Comparison of ENCODE assay signal across 14 cellular contexts in the genomic region with DNA sequence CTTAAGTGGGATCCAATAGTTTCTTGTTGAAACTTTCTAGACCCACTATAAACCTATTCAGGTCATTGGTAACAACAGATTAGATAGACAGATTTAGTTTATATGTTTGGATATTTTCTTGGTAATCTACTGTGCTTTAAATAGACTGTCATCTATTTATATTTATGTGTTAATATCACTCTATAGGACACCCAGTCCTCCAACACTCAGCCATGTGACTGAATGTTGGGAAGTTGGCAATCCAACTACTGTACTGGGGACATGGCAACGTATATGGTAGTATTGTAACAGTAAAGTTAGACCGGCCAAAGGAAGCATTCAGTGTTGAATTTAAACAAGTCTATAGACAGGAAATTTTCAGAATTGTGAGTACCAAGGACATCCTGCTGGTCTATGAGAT. TPM values are rescaled to one million over a fixed set of nuclear protein-coding genes. Genes with fewer than 3 reads are reported as not detected.
DNase-seq lines count a peak whose midpoint lies in the region; ATAC-seq and TF ChIP-seq lines count a peak whose summit lies in the region.
"Had no signal": no experiment of that assay in that cellular context is flagged by ENCODE, and none has a peak within 500 bp of the region (broad histone marks: within the 10 kb centered on the region; RNA-seq: fewer than 3 reads in every experiment).

No MANE protein-coding gene starts in this region.

- H3K4me3 ChIP-seq in heart left ventricle = no peak overlapping the region
- no peak overlapping the region for H3K4me3 ChIP-seq in left ventricle myocardium inferior
- H3K4me3 ChIP-seq in gastrocnemius medialis = no peak overlapping the region
- H3K4me3 ChIP-seq: A549, GM12878, GM23338 had no signal

- ATAC-seq in heart left ventricle (peak; percentile 91 to 96 (median 94)), left cardiac atrium (peak; percentile 38 to 63), gastrocnemius medialis (peak; percentile 92 to 95), GM19035 (IDR thresholded peaks at IDR 0.05; ENCODE audit: unreplicated experiment) (no peak)
- ATAC-seq: GM12878, GM23338 had no signal

- DNase-seq in heart left ventricle (no peak), left ventricle myocardium inferior (no peak), left cardiac atrium (no peak), gastrocnemius medialis (peak; percentile 28 to 37), amygdala (lab: John Stamatoyannopoulos, UW) (no peak)
- DNase-seq: BE2C; CD4-positive, alpha-beta memory T cell; DMS79; H9 had no signal

- H3K27me3 ChIP-seq in heart left ventricle (no peaks in the 10 kb centered on the region), left ventricle myocardium inferior (ENCODE audit: low read depth) (no peaks in the 10 kb centered on the region), gastrocnemius medialis (no peaks in the 10 kb centered on the region)
- H3K27me3 ChIP-seq: BE2C had no signal

- intact Hi-C loops in heart left ventricle (cut with DNase I) = loop anchor here in 1 of 10 donors (5.0 kb wide), 1 partner anchor 70 kb away; no protein-coding TSS in a partner anchor
- intact Hi-C loops in left ventricle myocardium inferior (cut with micrococcal nuclease) = no loop called here
- intact Hi-C loops in left cardiac atrium (cut with DNase I) = loop anchor here in 1 of 2 donors (2.0 kb wide), 1 partner anchor 19 kb away; no protein-coding TSS in a partner anchor
- intact Hi-C loops in gastrocnemius medialis (cut with DNase I; ENCODE audit: low total_unique reads) = loop anchor here (1.0 kb wide), 1 partner anchor 26 kb away; no protein-coding TSS in a partner anchor

- in situ Hi-C loops in gastrocnemius medialis (cut with MboI; ENCODE audit: low sequenced_read_pairs in 4 of 4) = no loop called here

- H3K4me1 ChIP-seq in heart left ventricle = peaks cover 0 to 21% (median 0%) of the 10 kb centered on the region in 12 donors
- peaks cover 19% of the 10 kb centered on the region for H3K4me1 ChIP-seq in left ventricle myocardium inferior
- H3K4me1 ChIP-seq in gastrocnemius medialis = peaks cover 9 to 14% of the 10 kb centered on the region in 2 donors
- H3K4me1 ChIP-seq: A549, BE2C had no signal

- H3K27ac ChIP-seq in heart left ventricle = peak overlapping the region in 3 of 12 donors; percentile 4 to 46 (median 9)
- H3K27ac ChIP-seq in left ventricle myocardium inferior (replicated peaks) = no peak overlapping the region
- peak overlapping the region; percentile 52 to 83 (median 80) for H3K27ac ChIP-seq in gastrocnemius medialis
- H3K27ac ChIP-seq: A549, C4-2B had no signal

- H3K9me3 ChIP-seq in heart left ventricle (peaks cover 0 to 7% (median 0%) of the 10 kb centered on the region in 12 donors), left ventricle myocardium inferior (replicated peaks) (peaks cover 29% of the 10 kb centered on the region), gastrocnemius medialis (no peaks in the 10 kb centered on the region)
- H3K9me3 ChIP-seq: A549, BE2C had no signal

- H3K36me3 ChIP-seq in heart left ventricle (no peaks in the 10 kb centered on the region), left ventricle myocardium inferior (no peaks in the 10 kb centered on the region), gastrocnemius medialis (no peaks in the 10 kb centered on the region)
- H3K36me3 ChIP-seq: BE2C had no signal

- TF ChIP-seq CTCF in heart left ventricle (IDR thresholded peaks at IDR 0.05) (no peak), left ventricle myocardium inferior (IDR thresholded peaks at IDR 0.05; ENCODE audit: borderline replicate concordance) (no peak), gastrocnemius medialis (IDR thresholded peaks at IDR 0.05 in 4 of 5, conservative IDR thresholded peaks at IDR 0.05 in 1 of 5) (no peak)

- TF ChIP-seq POLR2A in heart left ventricle (IDR thresholded peaks at IDR 0.05) = no peak
- no peak for TF ChIP-seq POLR2A in gastrocnemius medialis (IDR thresholded peaks at IDR 0.05)

- 19 to 29% (median 22%) methylated on average over 2 of the region's 2 CpGs for WGBS in heart left ventricle, 4 donors

RNA-seq across cellular contexts. Expression of a gene that starts 42.6 kb away (rescaled TPM):
- total RNA-seq in heart left ventricle (1 to 10 TPM; 2.3 to 9.3 (median 4.4) TPM), left ventricle myocardium inferior (6.0 TPM), left cardiac atrium (1 to 10 TPM; 6.5 to 9.6 TPM), gastrocnemius medialis (1 to 10 TPM; 1.9 to 7.9 (median 3.9) TPM)
- polyA plus RNA-seq in heart left ventricle = 1 to 10 TPM; 2.6 to 2.8 TPM

Comparison
In these comparisons a context has a peak if more than half of its experiments do, and no peak if none do; other contexts are left out.
1. DNase-seq: peak in gastrocnemius medialis (2 of 2); none in heart left ventricle (0 of 5), left ventricle myocardium inferior (single experiment), left cardiac atrium (single experiment) and amygdala (0 of 56).